8 cellular contexts compared by ENCODE assay signal in genomic region chrX:2497961-2498780, GRCh38. TPM values are rescaled to one million over a fixed set of nuclear protein-coding genes. Genes with fewer than 3 reads are reported as not detected.
DNase-seq lines count a peak whose midpoint lies in the region; TF ChIP-seq lines count a peak whose summit lies in the region.

No MANE protein-coding gene starts in this region.

- peak overlapping the region; percentile 86 for H3K4me3 Mint-ChIP-seq in activated naive CD4-positive, alpha-beta T cell treated with anti-CD3 and anti-CD28 coated beads, Interleukin-2, amount 50 U/mL, for 24 hours
- peak overlapping the region; percentile 76 for H3K4me3 Mint-ChIP-seq in mesothelial cell of epicardium

- no peaks in the 10 kb centered on the region for H3K9me3 Mint-ChIP-seq in activated naive CD4-positive, alpha-beta T cell treated with anti-CD3 and anti-CD28 coated beads, Interleukin-2, amount 50 U/mL, for 24 hours
- H3K9me3 Mint-ChIP-seq in mesothelial cell of epicardium = no peaks in the 10 kb centered on the region

- H3K36me3 Mint-ChIP-seq in activated naive CD4-positive, alpha-beta T cell treated with anti-CD3 and anti-CD28 coated beads, Interleukin-2, amount 50 U/mL, for 24 hours = no peaks in the 10 kb centered on the region
- no peaks in the 10 kb centered on the region for H3K36me3 Mint-ChIP-seq in mesothelial cell of epicardium

- H3K4me1 Mint-ChIP-seq in activated naive CD4-positive, alpha-beta T cell treated with anti-CD3 and anti-CD28 coated beads, Interleukin-2, amount 50 U/mL, for 24 hours = peaks cover 27% of the 10 kb centered on the region
- peaks cover 35% of the 10 kb centered on the region for H3K4me1 Mint-ChIP-seq in mesothelial cell of epicardium

- TF ChIP-seq CTCF in dorsolateral prefrontal cortex (IDR thresholded peaks at IDR 0.05 in 54 of 56, conservative IDR thresholded peaks at IDR 0.05 in 2 of 56; ENCODE audit: low read depth in 1 of 56, partially characterized antibody in 56 of 56) (no peak), mesothelial cell of epicardium (IDR thresholded peaks at IDR 0.05; ENCODE audit: unreplicated experiment) (no peak)

- DNase-seq in activated naive CD4-positive, alpha-beta T cell treated with anti-CD3 and anti-CD28 coated beads, Interleukin-2, amount 50 U/mL, for 16 hours = no peak
- DNase-seq in dorsolateral prefrontal cortex (peak in 3 of 10 donors; percentile 21 to 39 (median 34)), mesothelial cell of epicardium (ENCODE audit: low spot score in 2 of 2, unreplicated experiment in 2 of 2) (no peak), NCI-H2081 treated with DMSO at 0.1 percent for 48 hours (lab: John Stamatoyannopoulos, UW) (no peak), SW480 (ENCODE audit: low spot score) (no peak), NCI-H69 (lab: John Stamatoyannopoulos, UW) (no peak)
- no peak for DNase-seq in stimulated activated CD4-positive, alpha-beta T cell treated with anti-CD3 and anti-CD28 coated beads, Interleukin-15, amount 100 ng/mL, for 24 hours

- H3K27me3 ChIP-seq in dorsolateral prefrontal cortex = no peaks in the 10 kb centered on the region

- intact Hi-C loops in dorsolateral prefrontal cortex (cut with DNase I) = loop anchor here in 1 of 2 donors (5.0 kb wide), 1 partner anchor 94 kb away; no protein-coding TSS in a partner anchor

- peak overlapping the region in 57 of 59 donors; percentile 0 to 88 (median 72) for H3K4me3 ChIP-seq in dorsolateral prefrontal cortex

- peak overlapping the region; percentile 37 for H3K27ac Mint-ChIP-seq in activated naive CD4-positive, alpha-beta T cell treated with anti-CD3 and anti-CD28 coated beads, Interleukin-2, amount 50 U/mL, for 24 hours
- peak overlapping the region; percentile 87 for H3K27ac Mint-ChIP-seq in mesothelial cell of epicardium

- no peaks in the 10 kb centered on the region for H3K27me3 Mint-ChIP-seq in activated naive CD4-positive, alpha-beta T cell treated with anti-CD3 and anti-CD28 coated beads, Interleukin-2, amount 50 U/mL, for 24 hours
- H3K27me3 Mint-ChIP-seq in mesothelial cell of epicardium (ENCODE audit: low read depth) = no peaks in the 10 kb centered on the region

- H3K27ac ChIP-seq in dorsolateral prefrontal cortex = peak overlapping the region; percentile 13 to 94 (median 79)

RNA-seq across cellular contexts. Expression of gene DHRSX, which starts 2.6 kb away (rescaled TPM):
- total RNA-seq in dorsolateral prefrontal cortex (10 to 100 TPM; 11.6 to 43.5 (median 19.3) TPM), mesothelial cell of epicardium (43.5 to 46.0 TPM (median 44.3 TPM) in 3 replicates)

RNA-seq across cellular contexts. Expression of gene ZBED1, which starts 2.6 kb away (rescaled TPM):
- total RNA-seq in dorsolateral prefrontal cortex (10 to 100 TPM; 18.2 to 62.4 (median 29.9) TPM), mesothelial cell of epicardium (42.5 to 46.3 TPM (median 46.1 TPM) in 3 replicates)
